1 cellular context compared by ENCODE assay signal in genomic region chr11:111601979-111602864, GRCh38.
TF ChIP-seq lines count a peak whose summit lies in the region.

Gene SIK2, plus strand, starts transcription at chr11:111602449. Its CDS starts 115 bp downstream, at chr11:111602564.

TF ChIP-seq in HepG2, 621 proteins besides CTCF, POLR2A, EP300 and RAD21 (continued from another document and continues in another):
- TF ChIP-seq ZBTB40 (IDR thresholded peaks at IDR 0.05) = no peak
- TF ChIP-seq ZBTB40 (CRISPR knock-in tag; IDR thresholded peaks at IDR 0.05) = peak; percentile 54; the same call in 1 of the 2 replicates
- TF ChIP-seq ZNF276 (CRISPR knock-in tag; IDR thresholded peaks at IDR 0.05; ENCODE audit: low read depth) = no peak
- peak; percentile 59 for TF ChIP-seq DMAP1 (CRISPR knock-in tag; IDR thresholded peaks at IDR 0.05)
- TF ChIP-seq SNRNP70 (IDR thresholded peaks at IDR 0.05; ENCODE audit: low read depth, low read length) = no peak
- no peak for TF ChIP-seq NFKBIZ (CRISPR knock-in tag; IDR thresholded peaks at IDR 0.05)
- peak; percentile 87 for TF ChIP-seq ATF7-NPFF (CRISPR knock-in tag; IDR thresholded peaks at IDR 0.05; ENCODE audit: low read depth)
- TF ChIP-seq ZSCAN22 (CRISPR knock-in tag; IDR thresholded peaks at IDR 0.05) = no peak
- 0 out of 2 replicates have a peak, but pooled peaks have one; percentile 48 for TF ChIP-seq PITX1 (CRISPR knock-in tag; IDR thresholded peaks at IDR 0.05)
- TF ChIP-seq ZNF256 (CRISPR knock-in tag; conservative IDR thresholded peaks at IDR 0.05) = no peak
- no peak for TF ChIP-seq KLF15 (CRISPR knock-in tag; IDR thresholded peaks at IDR 0.05; ENCODE audit: borderline replicate concordance)
- peak; percentile 65 for TF ChIP-seq FOXO1 (CRISPR knock-in tag; IDR thresholded peaks at IDR 0.05)
- TF ChIP-seq SNAPC2 (CRISPR knock-in tag; IDR thresholded peaks at IDR 0.05) = 0 out of 2 replicates have a peak, but pooled peaks have one; percentile 35
- TF ChIP-seq PRDM10 (CRISPR knock-in tag; IDR thresholded peaks at IDR 0.05; ENCODE audit: low read depth) = peak; percentile 31; the same call in 1 of the 2 replicates
- TF ChIP-seq ZNF816 (CRISPR knock-in tag; IDR thresholded peaks at IDR 0.05; ENCODE audit: borderline replicate concordance) = no peak
- peak; percentile 74 to 76 for TF ChIP-seq HMGXB4 (CRISPR knock-in tag; IDR thresholded peaks at IDR 0.05; ENCODE audit: borderline replicate concordance in 1 of 2, low read depth in 1 of 2)
- peak; percentile 58; the same call in 1 of the 2 replicates for TF ChIP-seq SP4 (CRISPR knock-in tag; IDR thresholded peaks at IDR 0.05)
- peak; percentile 33; the same call in 1 of the 2 replicates for TF ChIP-seq ZNF431 (CRISPR knock-in tag; IDR thresholded peaks at IDR 0.05; ENCODE audit: borderline replicate concordance, low read depth)
- peak; percentile 85; the same call in 1 of the 2 replicates for TF ChIP-seq UBTF (CRISPR knock-in tag; IDR thresholded peaks at IDR 0.05)
- peak; percentile 71; the same call in 1 of the 2 replicates for TF ChIP-seq GFI1 (CRISPR knock-in tag; IDR thresholded peaks at IDR 0.05; ENCODE audit: borderline replicate concordance)
- peak; percentile 76 for TF ChIP-seq MED13 (CRISPR knock-in tag; IDR thresholded peaks at IDR 0.05)
- peak; percentile 57; the same call in 1 of the 2 replicates for TF ChIP-seq HOXD1 (CRISPR knock-in tag; IDR thresholded peaks at IDR 0.05)
- TF ChIP-seq RARG (CRISPR knock-in tag; IDR thresholded peaks at IDR 0.05; ENCODE audit: low read depth) = no peak
- TF ChIP-seq ZNF205 (CRISPR knock-in tag; IDR thresholded peaks at IDR 0.05) = peak; percentile 74; the same call in 1 of the 2 replicates
- TF ChIP-seq BCL6 (CRISPR knock-in tag; IDR thresholded peaks at IDR 0.05) = peak; percentile 65
- TF ChIP-seq MTA3 (CRISPR knock-in tag; IDR thresholded peaks at IDR 0.05) = no peak
- TF ChIP-seq ZNF660 (CRISPR knock-in tag; IDR thresholded peaks at IDR 0.05; ENCODE audit: borderline replicate concordance, low read depth) = no peak
- TF ChIP-seq SALL1 (CRISPR knock-in tag; IDR thresholded peaks at IDR 0.05) = peak; percentile 94
- peak; percentile 63; the same call in 1 of the 2 replicates for TF ChIP-seq SP140L (CRISPR knock-in tag; IDR thresholded peaks at IDR 0.05; ENCODE audit: borderline replicate concordance)
- TF ChIP-seq NFYB (CRISPR knock-in tag; IDR thresholded peaks at IDR 0.05) = peak; percentile 35
- peak; percentile 99 for TF ChIP-seq MAZ (IDR thresholded peaks at IDR 0.05; ENCODE audit: borderline replicate concordance, low read depth, low read length)
- peak; percentile 100 for TF ChIP-seq MAZ (CRISPR knock-in tag; IDR thresholded peaks at IDR 0.05; ENCODE audit: low read depth)
- TF ChIP-seq ZGPAT (CRISPR knock-in tag; IDR thresholded peaks at IDR 0.05) = peak; percentile 92
- peak; percentile 74; the same call in 1 of the 2 replicates for TF ChIP-seq MED1 (CRISPR knock-in tag; IDR thresholded peaks at IDR 0.05)
- TF ChIP-seq NFKB2 (CRISPR knock-in tag; IDR thresholded peaks at IDR 0.05; ENCODE audit: borderline replicate concordance) = 0 out of 2 replicates have a peak, but pooled peaks have one; percentile 49
